Comparison of ENCODE assay signal across 1 cellular context in genomic region chr16:82301108-82301755, GRCh38.
TF ChIP-seq lines count a peak whose summit lies in the region.

No MANE protein-coding gene starts in this region.

TF ChIP-seq in HepG2, 621 proteins besides CTCF, POLR2A, EP300 and RAD21 (continued from another document):
- TF ChIP-seq ZBTB2 (CRISPR knock-in tag; IDR thresholded peaks at IDR 0.05; ENCODE audit: low read depth), result no peak
